In genomic region chr15:75397494-75397893, GRCh38 we compare ENCODE assay signal across 23 cellular contexts. TPM values are rescaled to one million over a fixed set of nuclear protein-coding genes. Genes with fewer than 3 reads are reported as not detected.
DNase-seq lines count a peak whose midpoint lies in the region; ATAC-seq and TF ChIP-seq lines count a peak whose summit lies in the region.
"Had no signal": no experiment of that assay in that cellular context is flagged by ENCODE, and none has a peak within 500 bp of the region (broad histone marks: within the 10 kb centered on the region; RNA-seq: fewer than 3 reads in every experiment).

No MANE protein-coding gene starts in this region.

- WGBS in smooth muscle cell (ENCODE audit: low lambda C conversion rate) = 83% methylated on average over 2 of the region's 2 CpGs

- no peaks in the 10 kb centered on the region for H3K27me3 ChIP-seq in smooth muscle cell (ENCODE audit: low read depth)
- H3K27me3 ChIP-seq: spleen, stomach had no signal

- H3K27ac Mint-ChIP-seq in activated T-cell treated with anti-CD3 and anti-CD28 coated beads, Interleukin-2, amount 50 U/mL, for 72 hours = peak overlapping the region; percentile 88
- peak overlapping the region; percentile 24 for H3K27ac Mint-ChIP-seq in HFFc6
- peak overlapping the region; percentile 35 for H3K27ac Mint-ChIP-seq in central memory CD8-positive, alpha-beta T cell (ENCODE audit: low read depth)
- H3K27ac Mint-ChIP-seq: activated CD4-positive, alpha-beta memory T cell treated with anti-CD3 and anti-CD28 coated beads for 36 hours; H9 had no signal

- POLR2A ChIA-PET in RWPE1 (lab: Yijun Ruan, JAX; ENCODE audit: low non-redundant PET) = no interaction called here

- H3K9me3 Mint-ChIP-seq in activated T-cell treated with anti-CD3 and anti-CD28 coated beads, Interleukin-2, amount 50 U/mL, for 72 hours = no peaks in the 10 kb centered on the region
- no peaks in the 10 kb centered on the region for H3K9me3 Mint-ChIP-seq in HFFc6
- H3K9me3 Mint-ChIP-seq in central memory CD8-positive, alpha-beta T cell = no peaks in the 10 kb centered on the region
- H3K9me3 Mint-ChIP-seq: activated CD4-positive, alpha-beta memory T cell treated with anti-CD3 and anti-CD28 coated beads for 36 hours; H9 had no signal

- H3K9ac ChIP-seq in smooth muscle cell (ENCODE audit: low read depth) = no peak overlapping the region

- H3K36me3 Mint-ChIP-seq in activated T-cell treated with anti-CD3 and anti-CD28 coated beads, Interleukin-2, amount 50 U/mL, for 72 hours (ENCODE audit: insufficient read depth in 2 of 2) = peaks cover 17 to 49% of the 10 kb centered on the region in 2 donors
- H3K36me3 Mint-ChIP-seq in HFFc6 (ENCODE audit: low read depth) = peaks cover 43% of the 10 kb centered on the region
- peaks cover 66% of the 10 kb centered on the region for H3K36me3 Mint-ChIP-seq in central memory CD8-positive, alpha-beta T cell (ENCODE audit: insufficient read depth)

- H3K4me1 Mint-ChIP-seq in activated T-cell treated with anti-CD3 and anti-CD28 coated beads, Interleukin-2, amount 50 U/mL, for 72 hours (ENCODE audit: low read depth) = no peaks in the 10 kb centered on the region
- peaks cover 14% of the 10 kb centered on the region for H3K4me1 Mint-ChIP-seq in HFFc6 (ENCODE audit: low read depth)
- peaks cover 13% of the 10 kb centered on the region for H3K4me1 Mint-ChIP-seq in central memory CD8-positive, alpha-beta T cell
- H3K4me1 Mint-ChIP-seq: H9 had no signal

- H3K36me3 ChIP-seq in smooth muscle cell (ENCODE audit: low read depth) = peaks cover 15% of the 10 kb centered on the region

- no peaks in the 10 kb centered on the region for H3K27me3 Mint-ChIP-seq in activated T-cell treated with anti-CD3 and anti-CD28 coated beads, Interleukin-2, amount 50 U/mL, for 72 hours (ENCODE audit: low read depth)
- peaks cover 3% of the 10 kb centered on the region; the same call in 1 of the 2 replicates for H3K27me3 Mint-ChIP-seq in HFFc6 (ENCODE audit: insufficient read depth)
- no peaks in the 10 kb centered on the region for H3K27me3 Mint-ChIP-seq in central memory CD8-positive, alpha-beta T cell
- H3K27me3 Mint-ChIP-seq: activated CD4-positive, alpha-beta memory T cell treated with anti-CD3 and anti-CD28 coated beads for 36 hours had no signal

- no peaks in the 10 kb centered on the region for H3K4me1 ChIP-seq in smooth muscle cell (ENCODE audit: low read depth)
- H3K4me1 ChIP-seq: spleen, stomach had no signal

- TF ChIP-seq CTCF in HFFc6 (IDR thresholded peaks at IDR 0.05) (no peak), smooth muscle cell (IDR thresholded peaks at IDR 0.05; ENCODE audit: borderline replicate concordance, insufficient read depth, poor library complexity, severe bottlenecking) (no peak), RWPE1 (conservative IDR thresholded peaks at IDR 0.05; ENCODE audit: low read depth) (no peak)

- CTCF ChIA-PET in RWPE1 (lab: Yijun Ruan, JAX) = interaction anchor here (0.7 to 1.0 kb wide), 3 partner anchors 11 to 477 kb away, joined by 3 to 6 read pairs (median 3); no protein-coding TSS in a partner anchor

- no peak overlapping the region for H3K4me3 ChIP-seq in smooth muscle cell
- H3K4me3 ChIP-seq: spleen, stomach had no signal

- H4K20me1 ChIP-seq in smooth muscle cell (ENCODE audit: low read depth) = peaks cover 24% of the 10 kb centered on the region

- H3K27ac ChIP-seq in smooth muscle cell (ENCODE audit: low read depth) (peak overlapping the region; percentile 3), RWPE1 (no peak overlapping the region)
- H3K27ac ChIP-seq: spleen, stomach had no signal

- H2AFZ ChIP-seq in smooth muscle cell (ENCODE audit: low read depth) = no peak overlapping the region

- no peaks in the 10 kb centered on the region for H3K79me2 ChIP-seq in smooth muscle cell (ENCODE audit: low read depth)

- H3K9me3 ChIP-seq in smooth muscle cell (replicated peaks; ENCODE audit: low read depth) = no peaks in the 10 kb centered on the region
- H3K9me3 ChIP-seq: spleen, stomach had no signal

- H3F3A ChIP-seq in smooth muscle cell (ENCODE audit: low read depth) = no peaks in the 10 kb centered on the region

- no peak for ATAC-seq in activated T-cell treated with anti-CD3 and anti-CD28 coated beads, Interleukin-2, amount 50 U/mL, for 72 hours (replicated peaks in 1 of 2)
- ATAC-seq in central memory CD8-positive, alpha-beta T cell (replicated peaks; ENCODE audit: extremely low read depth, poor library complexity, severe bottlenecking) = no peak
- ATAC-seq: SK-N-SH treated with all-trans-retinoic acid at 6 μM for 48 hours had no signal

- H3K4me3 Mint-ChIP-seq in activated T-cell treated with anti-CD3 and anti-CD28 coated beads, Interleukin-2, amount 50 U/mL, for 72 hours = no peak overlapping the region
- no peak overlapping the region for H3K4me3 Mint-ChIP-seq in HFFc6
- H3K4me3 Mint-ChIP-seq in central memory CD8-positive, alpha-beta T cell = no peak overlapping the region
- H3K4me3 Mint-ChIP-seq: activated CD4-positive, alpha-beta memory T cell treated with anti-CD3 and anti-CD28 coated beads for 36 hours; H9 had no signal

- no peak overlapping the region for H3K4me2 ChIP-seq in smooth muscle cell

- DNase-seq in activated T-cell treated with anti-CD3 and anti-CD28 coated beads, Interleukin-2, amount 50 U/mL, for 72 hours = no peak
- DNase-seq in activated T-cell treated with anti-CD3 and anti-CD28 coated beads for 4 hours = no peak
- peak; percentile 16 for DNase-seq in HFFc6
- no peak for DNase-seq in central memory CD8-positive, alpha-beta T cell (ENCODE audit: low spot score in 2 of 2)
- no peak for DNase-seq in smooth muscle cell (lab: John Stamatoyannopoulos, UW; ENCODE audit: unreplicated experiment)
- DNase-seq in T-helper 1 cell = no peak
- DNase-seq in SIG-M5 treated with dmso at 0.1 percent for 504 hours (lab: John Stamatoyannopoulos, UW; ENCODE audit: unreplicated experiment) = no peak
- DNase-seq in RWPE1 (ENCODE audit: low spot score) = no peak
- DNase-seq: 8988T; activated CD4-positive, alpha-beta memory T cell treated with anti-CD3 and anti-CD28 coated beads for 36 hours; activated CD4-positive, CD25-positive, alpha-beta regulatory T cell; activated naive CD4-positive, alpha-beta T cell; C1 segment of cervical spinal cord; H9; NCI-H1436; NCI-H524; retina; spleen; stimulated activated CD4-positive, alpha-beta T cell treated with anti-CD3 and anti-CD28 coated beads, Interleukin-4, amount 100 ng/mL, for 1 hour; stomach; trophoblast cell had no signal

RNA-seq across cellular contexts. Expression of gene MAN2C1, which starts 29.1 kb away (rescaled TPM):
- 100 to 1,000 TPM; 106 to 120 TPM for total RNA-seq in activated T-cell treated with anti-CD3 and anti-CD28 coated beads, Interleukin-2, amount 50 U/mL, for 72 hours
- total RNA-seq in HFFc6 (2021; fragmentation: NEBNext Ultra II Directional; extraction: Animal tissue kit (Norgen Biotek cat#: 25700)) = 100 to 1,000 TPM in 4 of 6 experiments, 10 to 100 TPM in 2; 92.8 to 111 (median 105) TPM
- total RNA-seq in smooth muscle cell = 53.6 and 64.5 TPM in 2 replicates
- polyA plus RNA-seq in smooth muscle cell = 70.7 and 80.4 TPM in 2 replicates

RNA-seq across cellular contexts. Expression of gene NEIL1, which starts 50.7 kb away (rescaled TPM):
- total RNA-seq in activated T-cell treated with anti-CD3 and anti-CD28 coated beads, Interleukin-2, amount 50 U/mL, for 72 hours = 10 to 100 TPM in 1 of 2 donors, 1 to 10 TPM in 1; 5.8 to 11.0 TPM
- total RNA-seq in HFFc6 (2021; fragmentation: NEBNext Ultra II Directional; extraction: Animal tissue kit (Norgen Biotek cat#: 25700)) = 1 to 10 TPM in 4 of 6 experiments, under 1 TPM in 2; 0.83 to 3.6 (median 2.4) TPM
- total RNA-seq in smooth muscle cell = 2.5 and 4.1 TPM in 2 replicates
- 15.1 and 20.3 TPM in 2 replicates for polyA plus RNA-seq in smooth muscle cell
- total RNA-seq: Daoy had no signal

RNA-seq across cellular contexts. Expression of gene SIN3A, which starts 54.0 kb away (rescaled TPM):
- 10 to 100 TPM; 93.1 to 96.4 TPM for total RNA-seq in activated T-cell treated with anti-CD3 and anti-CD28 coated beads, Interleukin-2, amount 50 U/mL, for 72 hours
- 10 to 100 TPM; 36.6 to 49.3 (median 39.8) TPM for total RNA-seq in HFFc6 (2021; fragmentation: NEBNext Ultra II Directional; extraction: Animal tissue kit (Norgen Biotek cat#: 25700))
- 25.5 and 40.7 TPM in 2 replicates for total RNA-seq in smooth muscle cell
- polyA plus RNA-seq in smooth muscle cell = 12.0 and 12.2 TPM in 2 replicates

Comparison
In these comparisons a context has a peak if more than half of its experiments do, and no peak if none do; other contexts are left out.
1. H3K27ac Mint-ChIP-seq: peak in every context shown above with its lines; median percentile 88 in activated T-cell treated with anti-CD3 and anti-CD28 coated beads, Interleukin-2, amount 50 U/mL, for 72 hours; 35 in central memory CD8-positive, alpha-beta T cell; 24 in HFFc6.